8 cellular contexts compared by ENCODE assay signal in the genomic region with DNA sequence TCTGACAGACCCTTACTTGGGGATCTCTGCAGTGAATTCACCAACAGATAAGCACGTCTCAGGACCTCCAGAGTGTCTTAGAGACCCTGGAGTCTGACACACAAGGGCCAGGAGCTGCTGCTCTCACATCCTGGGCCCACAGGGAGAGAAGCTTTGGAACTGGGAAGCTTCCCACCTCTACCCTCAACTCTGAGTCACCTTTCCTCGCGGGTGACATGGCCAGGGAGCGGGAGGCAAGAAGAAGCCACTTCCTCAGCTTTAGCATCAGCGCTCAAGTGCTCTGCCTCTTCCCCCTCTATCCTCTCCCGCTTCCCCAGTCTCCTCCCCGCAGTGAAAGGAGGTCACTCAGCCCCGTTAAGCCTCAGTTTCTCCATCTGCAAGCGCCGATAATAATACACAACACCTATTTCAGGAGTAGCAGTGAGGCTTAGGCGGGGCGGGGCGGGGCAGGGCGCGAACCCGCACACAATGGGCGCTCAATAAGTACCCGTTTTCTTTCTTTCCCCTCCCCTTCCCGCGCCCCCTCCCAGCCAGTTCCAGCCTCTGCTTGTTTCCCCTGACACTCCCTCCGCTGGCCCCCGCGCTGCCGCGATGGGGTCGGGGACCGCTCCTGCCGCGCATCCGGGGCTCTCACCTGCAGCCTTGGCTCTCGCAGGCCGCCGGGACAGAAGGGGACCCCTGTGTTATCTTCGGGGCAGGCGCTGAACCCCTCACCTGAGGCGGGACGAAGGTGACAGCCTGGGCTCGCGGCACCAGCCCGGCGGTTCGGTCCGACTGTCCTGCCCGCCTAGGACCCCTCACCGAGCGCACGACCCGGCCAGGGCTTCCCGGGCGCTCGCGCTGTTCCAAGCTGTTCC. TPM values are rescaled to one million over a fixed set of nuclear protein-coding genes. Genes with fewer than 3 reads are reported as not detected.
DNase-seq lines count a peak whose midpoint lies in the region; ATAC-seq and TF ChIP-seq lines count a peak whose summit lies in the region.

No MANE protein-coding gene starts in this region.

- WGBS in mesodermal cell (ENCODE audit: insufficient coverage in 2 of 2), 2 experiments, result 4 to 5% methylated on average over 38 to 41 of the region's 52 CpGs

- H3K4me3 ChIP-seq in choroid plexus epithelial cell (ENCODE audit: low read depth, low read length) (peak overlapping the region; percentile 67), mesodermal cell (ENCODE audit: extremely low read depth, insufficient read depth, low read length, poor library complexity, severe bottlenecking) (peak overlapping the region; percentile 64)

- TF ChIP-seq CTCF in choroid plexus epithelial cell (conservative IDR thresholded peaks at IDR 0.05; ENCODE audit: low read depth, low read length) (no peak), type B pancreatic cell (conservative IDR thresholded peaks at IDR 0.05) (no peak)

- no peaks in the 10 kb centered on the region for H3K4me1 ChIP-seq in mesodermal cell (ENCODE audit: control insufficient read depth, insufficient read depth, low read length, poor library complexity, severe bottlenecking)

- H3K36me3 ChIP-seq in mesodermal cell (ENCODE audit: control insufficient read depth, insufficient read depth, low read length), result no peaks in the 10 kb centered on the region

- H3K27me3 Mint-ChIP-seq in type B pancreatic cell, result peaks cover 32% of the 10 kb centered on the region

- no peaks in the 10 kb centered on the region for H3K9me3 ChIP-seq in mesodermal cell (ENCODE audit: control insufficient read depth, low read length)

- H3K27ac ChIP-seq in mesodermal cell (ENCODE audit: low read depth, low read length, severe bottlenecking), result no peak overlapping the region

- DNase-seq in DMS79 treated with DMSO at 0.1 percent for 48 hours (lab: John Stamatoyannopoulos, UW), result peak; percentile 64
- peak in 4 of 5 donors; percentile 16 to 33 (median 28) for DNase-seq in T-helper 1 cell
- DNase-seq in choroid plexus epithelial cell (ENCODE audit: low read depth), result no peak
- DNase-seq in type B pancreatic cell (ENCODE audit: extremely low spot score, unreplicated experiment), result peak; percentile 76
- no peak for DNase-seq in NCI-H1436 (lab: John Stamatoyannopoulos, UW)
- DNase-seq in NCI-H1048 (lab: John Stamatoyannopoulos, UW), result no peak

- H3K27ac Mint-ChIP-seq in type B pancreatic cell, result no peak overlapping the region

- H3K36me3 Mint-ChIP-seq in type B pancreatic cell, result no peaks in the 10 kb centered on the region

- H3K4me3 Mint-ChIP-seq in type B pancreatic cell, result peak overlapping the region; percentile 86

- peaks cover 15% of the 10 kb centered on the region for H3K4me1 Mint-ChIP-seq in type B pancreatic cell (ENCODE audit: unreplicated experiment)

- H3K9me3 Mint-ChIP-seq in type B pancreatic cell, result no peaks in the 10 kb centered on the region

- peak; percentile 5 for ATAC-seq in HG02763 (IDR thresholded peaks at IDR 0.05; ENCODE audit: unreplicated experiment)

RNA-seq across cellular contexts. Expression of gene GDPD5, which starts 0.9 kb away (rescaled TPM):
- polyA plus RNA-seq in mesodermal cell (2013, experiment 1 of 2), result 27.2 TPM
- polyA plus RNA-seq in mesodermal cell (2013, experiment 2 of 2), result 15.6 TPM
- 7.5 and 11.3 TPM in 2 replicates for total RNA-seq in type B pancreatic cell (ENCODE audit: low replicate concordance)

RNA-seq across cellular contexts. Expression of gene SERPINH1, which starts 37.2 kb away (rescaled TPM):
- polyA plus RNA-seq in mesodermal cell (2013, experiment 1 of 2), result 1,319 TPM
- 1,058 TPM for polyA plus RNA-seq in mesodermal cell (2013, experiment 2 of 2)
- total RNA-seq in type B pancreatic cell (ENCODE audit: low replicate concordance), result 151 and 229 TPM in 2 replicates

Comparison
In these comparisons a context has a peak if more than half of its experiments do, and no peak if none do; other contexts are left out.
1. DNase-seq: peak in DMS79 treated with DMSO at 0.1 percent for 48 hours (single experiment), T-helper 1 cell (4 of 5) and type B pancreatic cell (single experiment); none in choroid plexus epithelial cell (single experiment), NCI-H1436 (single experiment) and NCI-H1048 (single experiment).